19 cellular contexts compared by ENCODE assay signal in the genomic region with DNA sequence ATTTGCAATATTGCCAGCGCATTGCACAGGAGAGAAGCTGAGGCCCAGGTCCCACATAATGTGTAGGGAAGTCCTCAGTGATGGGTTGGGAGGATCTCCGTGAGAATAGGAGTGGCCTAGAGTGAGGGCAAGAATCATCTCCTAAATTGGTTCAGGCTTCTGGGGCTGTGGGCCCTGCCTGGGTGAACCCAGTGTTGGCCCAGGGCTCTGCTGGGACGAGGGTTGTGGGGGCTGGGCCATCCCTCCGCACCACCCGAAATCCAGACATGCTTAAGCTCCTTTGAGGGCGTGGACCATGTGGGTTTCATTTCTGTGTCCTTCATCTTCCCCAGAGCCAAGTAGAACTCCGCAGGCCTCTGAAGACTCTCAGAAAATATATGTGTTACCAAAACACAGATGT. TPM values are rescaled to one million over a fixed set of nuclear protein-coding genes. Genes with fewer than 3 reads are reported as not detected.
DNase-seq lines count a peak whose midpoint lies in the region; ATAC-seq and TF ChIP-seq lines count a peak whose summit lies in the region.
"Had no signal": no experiment of that assay in that cellular context is flagged by ENCODE, and none has a peak within 500 bp of the region (broad histone marks: within the 10 kb centered on the region; RNA-seq: fewer than 3 reads in every experiment).

No MANE protein-coding gene starts in this region.

- peak; percentile 51 for DNase-seq in AG20443 (ENCODE audit: low spot score)
- no peak for DNase-seq in RWPE2 (ENCODE audit: low spot score)
- no peak for DNase-seq in esophagus muscularis mucosa (ENCODE audit: extremely low spot score)
- DNase-seq in HEK293T (ENCODE audit: extremely low spot score): no peak
- no peak for DNase-seq in thyroid gland
- DNase-seq in sciatic nerve (ENCODE audit: low spot score): no peak
- DNase-seq: activated B cell treated with CpG ODN at 0.5 μM for 24 hours; DMS153; HCEC 1CT; hypothalamus; left colon; NCI-H146; NCI-H446; right lobe of liver; stimulated activated CD4-positive, alpha-beta T cell treated with anti-CD3 and anti-CD28 coated beads, Interleukin-4, amount 100 ng/mL, for 4 hours had no signal

- peaks cover 8% of the 10 kb centered on the region for H3K4me1 ChIP-seq in RWPE2 (ENCODE audit: insufficient read depth, poor library complexity, severe bottlenecking)
- H3K4me1 ChIP-seq in esophagus muscularis mucosa: peaks cover 49 to 85% (median 76%) of the 10 kb centered on the region in 4 donors
- H3K4me1 ChIP-seq in parathyroid adenoma: peaks cover 9% of the 10 kb centered on the region
- H3K4me1 ChIP-seq in thyroid gland: peaks cover 21 to 29% of the 10 kb centered on the region in 2 donors

- H3K4me2 ChIP-seq in parathyroid adenoma (ENCODE audit: low read length): no peak overlapping the region

- H3K27me3 ChIP-seq in RWPE2 (ENCODE audit: insufficient read depth, poor library complexity, severe bottlenecking): no peaks in the 10 kb centered on the region
- H3K27me3 ChIP-seq in esophagus muscularis mucosa: no peaks in the 10 kb centered on the region
- no peaks in the 10 kb centered on the region for H3K27me3 ChIP-seq in parathyroid adenoma (ENCODE audit: control insufficient read depth, insufficient read depth, low read length)
- no peaks in the 10 kb centered on the region for H3K27me3 ChIP-seq in thyroid gland
- H3K27me3 ChIP-seq: right lobe of liver had no signal

- no peak for TF ChIP-seq EP300 in esophagus muscularis mucosa (IDR thresholded peaks at IDR 0.05)

- H3K9me3 ChIP-seq in RWPE2 (ENCODE audit: severe bottlenecking) (no peaks in the 10 kb centered on the region), esophagus muscularis mucosa (no peaks in the 10 kb centered on the region), parathyroid adenoma (ENCODE audit: control insufficient read depth, low read length) (no peaks in the 10 kb centered on the region), thyroid gland (no peaks in the 10 kb centered on the region)
- H3K9me3 ChIP-seq: right lobe of liver had no signal

- intact Hi-C loops in esophagus muscularis mucosa (cut with DNase I) (no loop called here), thyroid gland (cut with DNase I) (no loop called here), sciatic nerve (cut with DNase I) (no loop called here)

- H3K4me3 ChIP-seq in RWPE2 (ENCODE audit: severe bottlenecking) (no peak overlapping the region), esophagus muscularis mucosa (peak overlapping the region in 3 of 4 donors; percentile 15 to 26 (median 15)), parathyroid adenoma (ENCODE audit: low read depth, low read length) (no peak overlapping the region), thyroid gland (replicated peaks in 1 of 3) (no peak overlapping the region)
- H3K4me3 ChIP-seq: right lobe of liver had no signal

- no peak overlapping the region for H2AFZ ChIP-seq in parathyroid adenoma

- TF ChIP-seq CTCF in RWPE2 (IDR thresholded peaks at IDR 0.05; ENCODE audit: poor library complexity, severe bottlenecking) (no peak), esophagus muscularis mucosa (IDR thresholded peaks at IDR 0.05) (no peak), parathyroid adenoma (IDR thresholded peaks at IDR 0.05) (no peak), thyroid gland (IDR thresholded peaks at IDR 0.05) (no peak)

- H3K27ac ChIP-seq in RWPE2 (ENCODE audit: poor library complexity, severe bottlenecking) (peak overlapping the region; percentile 99), esophagus muscularis mucosa (replicated peaks in 1 of 4) (peak overlapping the region; percentile 95 to 96 (median 96)), parathyroid adenoma (peak overlapping the region; percentile 20), thyroid gland (no peak overlapping the region)
- H3K27ac ChIP-seq: right lobe of liver had no signal

- WGBS in esophagus muscularis mucosa: 39% methylated on average over 7 of the region's 7 CpGs
- WGBS in thyroid gland, 2 donors: 87 to 89% methylated on average over 6 to 7 of the region's 7 CpGs

- CTCF ChIA-PET in HEK293T (lab: Yijun Ruan, JAX): no interaction called here

- H3K36me3 ChIP-seq in RWPE2 (ENCODE audit: low read depth) (peaks cover 75% of the 10 kb centered on the region), esophagus muscularis mucosa (peaks cover 18 to 31% (median 26%) of the 10 kb centered on the region in 4 donors), parathyroid adenoma (ENCODE audit: control insufficient read depth, insufficient read depth, low read length) (no peaks in the 10 kb centered on the region), thyroid gland (peaks cover 7 to 16% of the 10 kb centered on the region in 2 donors)

- POLR2A ChIA-PET in HEK293T (lab: Yijun Ruan, JAX): interaction anchor here (1.6 kb wide), 1 partner anchor 44 kb away, joined by 4 read pairs; a partner anchor contains a TSS

- TF ChIP-seq POLR2A in esophagus muscularis mucosa (IDR thresholded peaks at IDR 0.05; ENCODE audit: low read depth) (no peak), thyroid gland (IDR thresholded peaks at IDR 0.05) (no peak)

- ATAC-seq in RWPE2 (ENCODE audit: low read depth): no peak
- ATAC-seq in HG03108 (IDR thresholded peaks at IDR 0.05; ENCODE audit: unreplicated experiment): no peak
- no peak for ATAC-seq in sciatic nerve
- ATAC-seq: esophagus mucosa; left colon; right lobe of liver; stimulated activated effector memory CD8-positive, alpha-beta T cell treated with anti-CD3 and anti-CD28 coated beads, Interleukin-12 subunit alpha, Interleukin-12 subunit beta, amount 100 ng/mL, for 72 hours had no signal

- peaks cover 6% of the 10 kb centered on the region for H3K79me2 ChIP-seq in parathyroid adenoma

- no peak overlapping the region for H3K9ac ChIP-seq in parathyroid adenoma

TF ChIP-seq in HEK293T, 16 proteins besides CTCF, POLR2A, EP300 and RAD21:
- TF ChIP-seq L3MBTL2 (conservative IDR thresholded peaks at IDR 0.05): no peak
- no peak for TF ChIP-seq ZNF384 (IDR thresholded peaks at IDR 0.05)
- no peak for TF ChIP-seq HDGF (IDR thresholded peaks at IDR 0.05; ENCODE audit: borderline replicate concordance)
- no peak for TF ChIP-seq FOXK2 (IDR thresholded peaks at IDR 0.05)
- no peak for TF ChIP-seq FOXA1 (IDR thresholded peaks at IDR 0.05)
- no peak for TF ChIP-seq ELF4 (IDR thresholded peaks at IDR 0.05)
- TF ChIP-seq, protein P1, sequence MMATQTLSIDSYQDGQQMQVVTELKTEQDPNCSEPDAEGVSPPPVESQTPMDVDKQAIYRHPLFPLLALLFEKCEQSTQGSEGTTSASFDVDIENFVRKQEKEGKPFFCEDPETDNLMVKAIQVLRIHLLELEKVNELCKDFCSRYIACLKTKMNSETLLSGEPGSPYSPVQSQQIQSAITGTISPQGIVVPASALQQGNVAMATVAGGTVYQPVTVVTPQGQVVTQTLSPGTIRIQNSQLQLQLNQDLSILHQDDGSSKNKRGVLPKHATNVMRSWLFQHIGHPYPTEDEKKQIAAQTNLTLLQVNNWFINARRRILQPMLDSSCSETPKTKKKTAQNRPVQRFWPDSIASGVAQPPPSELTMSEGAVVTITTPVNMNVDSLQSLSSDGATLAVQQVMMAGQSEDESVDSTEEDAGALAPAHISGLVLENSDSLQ (IDR thresholded peaks at IDR 0.05): no peak
- no peak for TF ChIP-seq CTBP1 (IDR thresholded peaks at IDR 0.05; ENCODE audit: borderline replicate concordance)
- no peak for TF ChIP-seq SUZ12 (IDR thresholded peaks at IDR 0.05)
- no peak for TF ChIP-seq TARDBP (IDR thresholded peaks at IDR 0.05)
- no peak for TF ChIP-seq BHLHE40 (IDR thresholded peaks at IDR 0.05; ENCODE audit: borderline replicate concordance)

RNA-seq across cellular contexts. Expression of a gene that starts 3.7 kb away (rescaled TPM):
- 100 to 1,000 TPM in 1 of 4 donors, 10 to 100 TPM in 3; 51.2 to 136 (median 71.2) TPM for total RNA-seq in esophagus muscularis mucosa
- total RNA-seq in thyroid gland: 10 to 100 TPM; 22.2 to 48.3 (median 30.8) TPM
- 30.4 TPM for total RNA-seq in sciatic nerve

RNA-seq across cellular contexts. Expression of a gene that starts 43.6 kb away (rescaled TPM):
- total RNA-seq in esophagus muscularis mucosa (not detected), thyroid gland (1 to 10 TPM in 1 of 4 donors, under 1 TPM in 3; 0.59 to 1.7 (median 0.73) TPM), sciatic nerve (0.45 TPM)
- total RNA-seq: esophagus mucosa, left colon had no signal

RNA-seq across cellular contexts. Expression of a gene that starts 43.7 kb away (rescaled TPM):
- total RNA-seq in esophagus muscularis mucosa (10 to 100 TPM; 45.7 to 93.0 (median 72.1) TPM), thyroid gland (10 to 100 TPM; 19.7 to 88.9 (median 55.2) TPM), sciatic nerve (94.8 TPM)

Comparison
In these comparisons a context has a peak if more than half of its experiments do, and no peak if none do; other contexts are left out.
1. H3K27ac ChIP-seq: peak in RWPE2 (single experiment), esophagus muscularis mucosa (4 of 4) and parathyroid adenoma (single experiment); none in thyroid gland (0 of 3).
2. H3K4me3 ChIP-seq: peak in esophagus muscularis mucosa (3 of 4); none in RWPE2 (single experiment), parathyroid adenoma (single experiment) and thyroid gland (0 of 3).